In genomic region chr1:155254714-155255242, GRCh38 we compare ENCODE assay signal across 8 cellular contexts. TPM values are rescaled to one million over a fixed set of nuclear protein-coding genes. Genes with fewer than 3 reads are reported as not detected.
DNase-seq lines count a peak whose midpoint lies in the region; ATAC-seq and TF ChIP-seq lines count a peak whose summit lies in the region.

No MANE protein-coding gene starts in this region.

- H3K4me1 ChIP-seq in SJCRH30 (no peaks in the 10 kb centered on the region), esophagus squamous epithelium (peaks cover 31 to 53% (median 37%) of the 10 kb centered on the region in 3 donors), neutrophil (ENCODE audit: control insufficient read depth in 1 of 2, insufficient read depth in 1 of 2, low read depth in 1 of 2, low read length in 1 of 2) (peaks cover 24 to 29% of the 10 kb centered on the region in 2 experiments)

- 2 to 17% methylated on average over 8 of the region's 35 CpGs for WGBS in esophagus squamous epithelium, 2 donors

- H3K27ac ChIP-seq in SJCRH30 = peak overlapping the region; percentile 59
- peak overlapping the region; percentile 94 to 99 (median 97) for H3K27ac ChIP-seq in esophagus squamous epithelium
- peak overlapping the region; percentile 50 for H3K27ac ChIP-seq in neutrophil

- peak overlapping the region; percentile 73 for H3K4me3 ChIP-seq in SJCRH30
- H3K4me3 ChIP-seq in esophagus squamous epithelium = peak overlapping the region; percentile 70 to 95 (median 88)
- peak overlapping the region; percentile 77 to 87 for H3K4me3 ChIP-seq in neutrophil (ENCODE audit: low read depth in 1 of 2, low read length in 1 of 2)

- DNase-seq in NCI-H146 (lab: John Stamatoyannopoulos, UW) = peak; percentile 47
- DNase-seq in NCI-H146 treated with DMSO at 0.1 percent for 48 hours (lab: John Stamatoyannopoulos, UW; ENCODE audit: unreplicated experiment) = no peak
- DNase-seq in SJCRH30 = peak; percentile 33 to 39
- no peak for DNase-seq in esophagus squamous epithelium (lab: John Stamatoyannopoulos, UW)
- no peak for DNase-seq in activated CD4-positive, CD25-positive, alpha-beta regulatory T cell treated with anti-CD3 and anti-CD28 coated beads, Interleukin-2, amount 50 U/mL, for 72 hours

- H3K9me3 ChIP-seq in SJCRH30 (replicated peaks) (no peaks in the 10 kb centered on the region), esophagus squamous epithelium (no peaks in the 10 kb centered on the region), neutrophil (no peaks in the 10 kb centered on the region)

- H3K27me3 ChIP-seq in SJCRH30 (no peaks in the 10 kb centered on the region), esophagus squamous epithelium (no peaks in the 10 kb centered on the region), neutrophil (peaks cover 6% of the 10 kb centered on the region)

- ATAC-seq in GM21723 (IDR thresholded peaks at IDR 0.05; ENCODE audit: unreplicated experiment) = no peak
- ATAC-seq in GM21515 (IDR thresholded peaks at IDR 0.05; ENCODE audit: unreplicated experiment) = no peak

- intact Hi-C loops in esophagus squamous epithelium (cut with DNase I) = loop anchor here (5.0 kb wide), 1 partner anchor 73 kb away; no protein-coding TSS in a partner anchor

- TF ChIP-seq CTCF in esophagus squamous epithelium (IDR thresholded peaks at IDR 0.05) (no peak), neutrophil (IDR thresholded peaks at IDR 0.05) (no peak)

- no peaks in the 10 kb centered on the region for H3K36me3 ChIP-seq in SJCRH30
- peaks cover 0 to 40% (median 4%) of the 10 kb centered on the region in 3 donors for H3K36me3 ChIP-seq in esophagus squamous epithelium
- H3K36me3 ChIP-seq in neutrophil = no peaks in the 10 kb centered on the region

- TF ChIP-seq POLR2A in esophagus squamous epithelium (IDR thresholded peaks at IDR 0.05) = no peak

RNA-seq across cellular contexts. Expression of gene ENTREP3, which starts 0.5 kb away (rescaled TPM):
- 12.1 and 12.7 TPM in 2 replicates for total RNA-seq in SJCRH30 (2014; rRNA removed; shearing (Covaris generic))
- total RNA-seq in esophagus squamous epithelium = 10 to 100 TPM; 10.5 to 27.9 (median 16.1) TPM

RNA-seq across cellular contexts. Expression of gene SCAMP3, which starts 7.4 kb away (rescaled TPM):
- 42.1 and 43.4 TPM in 2 replicates for total RNA-seq in SJCRH30 (2014; rRNA removed; shearing (Covaris generic))
- 10 to 100 TPM; 56.8 to 72.2 (median 60.1) TPM for total RNA-seq in esophagus squamous epithelium

RNA-seq across cellular contexts. Expression of gene CLK2, which starts 18.5 kb away (rescaled TPM):
- total RNA-seq in SJCRH30 (2014; rRNA removed; shearing (Covaris generic)) = 29.7 and 43.1 TPM in 2 replicates
- 10 to 100 TPM; 21.9 to 35.1 (median 25.6) TPM for total RNA-seq in esophagus squamous epithelium

RNA-seq across cellular contexts. Expression of gene HCN3, which starts 22.5 kb away (rescaled TPM):
- total RNA-seq in SJCRH30 (2014; rRNA removed; shearing (Covaris generic)) = 1.6 and 1.7 TPM in 2 replicates
- total RNA-seq in esophagus squamous epithelium = 1 to 10 TPM; 2.1 to 3.0 (median 2.5) TPM

RNA-seq across cellular contexts. Expression of gene MTX1, which starts 46.3 kb away (rescaled TPM):
- 25.2 and 31.7 TPM in 2 replicates for total RNA-seq in SJCRH30 (2014; rRNA removed; shearing (Covaris generic))
- 10 to 100 TPM; 34.0 to 59.1 (median 42.9) TPM for total RNA-seq in esophagus squamous epithelium

Comparison
In these comparisons a context has a peak if more than half of its experiments do, and no peak if none do; other contexts are left out.
1. DNase-seq: peak in NCI-H146 (single experiment) and SJCRH30 (2 of 2); none in NCI-H146 treated with DMSO at 0.1 percent for 48 hours (single experiment), esophagus squamous epithelium (single experiment) and activated CD4-positive, CD25-positive, alpha-beta regulatory T cell treated with anti-CD3 and anti-CD28 coated beads, Interleukin-2, amount 50 U/mL, for 72 hours (single experiment).
2. Peak in every context shown above with its lines, with median percentiles within 50 percentile points of each other: H3K27ac ChIP-seq and H3K4me3 ChIP-seq.